ENCODE assay signal across 11 cellular contexts in genomic region chr7:22872087-22872807, GRCh38. TPM values are rescaled to one million over a fixed set of nuclear protein-coding genes. Genes with fewer than 3 reads are reported as not detected.
DNase-seq lines count a peak whose midpoint lies in the region; ATAC-seq and TF ChIP-seq lines count a peak whose summit lies in the region.
"Had no signal": no experiment of that assay in that cellular context is flagged by ENCODE, and none has a peak within 500 bp of the region (broad histone marks: within the 10 kb centered on the region; RNA-seq: fewer than 3 reads in every experiment).

No MANE protein-coding gene starts in this region.

- DNase-seq in lung (ENCODE audit: low spot score) = no peak
- DNase-seq in midbrain (lab: John Stamatoyannopoulos, UW) = no peak
- no peak for DNase-seq in COLO668 (lab: John Stamatoyannopoulos, UW; ENCODE audit: unreplicated experiment)
- DNase-seq in cortex of kidney (lab: John Stamatoyannopoulos, UW) = no peak
- DNase-seq in Right ventricle myocardium inferior (ENCODE audit: missing footprints) = no peak
- DNase-seq: effector memory CD4-positive, alpha-beta T cell; left ventricle myocardium superior; NCI-H510A had no signal

- no peak overlapping the region for H3K27ac ChIP-seq in lung (ENCODE audit: low read depth in 1 of 2, low read length in 1 of 2)

- H3K4me1 ChIP-seq in lung (ENCODE audit: control insufficient read depth in 2 of 2, insufficient read depth in 2 of 2, low read length in 2 of 2) = peaks cover 0 to 4% of the 10 kb centered on the region in 2 donors

- WGBS in lung, 2 donors = 75 to 76% methylated on average over 8 of the region's 8 CpGs

- intact Hi-C loops in Right ventricle myocardium inferior (cut with DNase I) = no loop called here

- no peaks in the 10 kb centered on the region for H3K36me3 ChIP-seq in lung (ENCODE audit: control insufficient read depth in 2 of 2, insufficient read depth in 2 of 2, low read length in 2 of 2)

- no peaks in the 10 kb centered on the region for H3K9me3 ChIP-seq in lung (ENCODE audit: control insufficient read depth in 2 of 2, insufficient read depth in 1 of 2, low read length in 1 of 2)

- TF ChIP-seq CTCF in lung (IDR thresholded peaks at IDR 0.05; ENCODE audit: control extremely low read depth, extremely low read depth) = no peak

- H3K4me3 ChIP-seq in lung = no peak overlapping the region

- ATAC-seq in GM18868 (IDR thresholded peaks at IDR 0.05; ENCODE audit: unreplicated experiment) (peak; percentile 98), GM21737 (IDR thresholded peaks at IDR 0.05; ENCODE audit: unreplicated experiment) (peak; percentile 89), HG03520 (IDR thresholded peaks at IDR 0.05; ENCODE audit: unreplicated experiment) (peak; percentile 99), lung (ENCODE audit: insufficient read depth, low FRiP score) (peak; percentile 23), Right ventricle myocardium inferior (no peak)
- ATAC-seq: left ventricle myocardium superior had no signal

- H3K27me3 ChIP-seq in lung (ENCODE audit: control insufficient read depth, insufficient read depth) = no peaks in the 10 kb centered on the region

RNA-seq across cellular contexts. Expression of gene TOMM7, which starts 49.6 kb away (rescaled TPM):
- total RNA-seq in lung (100 to 1,000 TPM; 122 to 228 TPM), Right ventricle myocardium inferior (650 TPM)
- 100 to 1,000 TPM; 180 to 275 TPM for polyA plus RNA-seq in lung
